ENCODE assay signal across 8 cellular contexts in the genomic region with DNA sequence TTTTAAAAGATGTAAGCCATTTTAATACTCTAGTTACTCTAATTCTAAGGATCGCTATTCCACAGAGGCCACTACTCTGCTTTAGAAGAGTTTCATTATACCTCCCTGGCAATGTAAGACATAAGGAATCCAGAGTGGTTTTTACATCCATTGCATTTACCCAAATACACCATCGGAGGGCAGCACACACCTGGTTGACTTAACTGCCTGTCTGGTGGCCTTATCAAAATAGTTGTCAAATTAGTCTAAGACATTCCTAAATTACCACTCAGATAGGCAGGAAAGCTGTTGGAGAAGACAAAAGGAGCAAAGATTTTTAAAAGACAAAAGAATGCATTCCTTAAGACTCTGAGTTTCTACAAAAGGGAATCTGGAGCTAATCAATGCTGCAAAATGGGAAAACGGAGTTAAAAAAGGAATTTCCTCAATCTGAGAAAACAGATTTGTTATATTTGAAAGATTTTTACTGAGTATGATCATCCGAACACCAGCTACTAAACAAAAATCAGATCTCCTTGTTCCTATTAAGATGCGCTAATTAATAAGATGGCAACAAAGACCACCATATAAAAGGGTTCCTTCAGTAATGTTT. TPM values are rescaled to one million over a fixed set of nuclear protein-coding genes. Genes with fewer than 3 reads are reported as not detected.
A peak's percentile ranks its signal among the peaks of the same experiment; 100 is the strongest.
DNase-seq lines count a peak whose midpoint lies in the region; ATAC-seq and TF ChIP-seq lines count a peak whose summit lies in the region.

No MANE protein-coding gene starts in this region.

- peaks cover 5% of the 10 kb centered on the region for H3K4me1 ChIP-seq in mucosa of descending colon (ENCODE audit: low read depth)

- TF ChIP-seq CTCF in WERI-Rb-1 (IDR thresholded peaks at IDR 0.05; ENCODE audit: low read depth, low read length): peak; percentile 61
- peak; percentile 37 for TF ChIP-seq CTCF in mucosa of descending colon (IDR thresholded peaks at IDR 0.05)

- peak; percentile 65 for ATAC-seq in HG03135 (IDR thresholded peaks at IDR 0.05; ENCODE audit: unreplicated experiment)
- peak; percentile 93 for ATAC-seq in mucosa of descending colon

- no peaks in the 10 kb centered on the region for H3K9me3 ChIP-seq in WERI-Rb-1 (ENCODE audit: severe bottlenecking)
- H3K9me3 ChIP-seq in mucosa of descending colon: no peaks in the 10 kb centered on the region

- intact Hi-C loops in mucosa of descending colon (cut with DNase I, micrococcal nuclease): loop anchor here in 1 of 2 donors (10.0 kb wide), 1 partner anchor 289 kb away; no protein-coding TSS in a partner anchor

- peak; percentile 21 for DNase-seq in activated naive CD4-positive, alpha-beta T cell treated with Interleukin-2 at 50 U/mL for 16 hours
- no peak for DNase-seq in activated naive CD4-positive, alpha-beta T cell (lab: John Stamatoyannopoulos, UW)
- DNase-seq in NCI-H2227 (lab: John Stamatoyannopoulos, UW; ENCODE audit: unreplicated experiment) (peak; percentile 51), WERI-Rb-1 (peak; percentile 46), epithelial cell of prostate (ENCODE audit: low read depth, low spot score) (peak; percentile 26), mucosa of descending colon (peak in 1 of 3 donors; percentile 67), ureter (ENCODE audit: low spot score) (peak; percentile 59)

- H3K27ac ChIP-seq in WERI-Rb-1 (no peak overlapping the region), epithelial cell of prostate (no peak overlapping the region)

- H3K4me3 ChIP-seq in WERI-Rb-1 (ENCODE audit: low read depth, low read length) (no peak overlapping the region), mucosa of descending colon (no peak overlapping the region)

- H3K36me3 ChIP-seq in WERI-Rb-1 (no peaks in the 10 kb centered on the region), mucosa of descending colon (ENCODE audit: low read depth) (no peaks in the 10 kb centered on the region)

- no peaks in the 10 kb centered on the region for H3K27me3 ChIP-seq in WERI-Rb-1 (ENCODE audit: insufficient read depth, low read depth, severe bottlenecking)

RNA-seq across cellular contexts. Expression of a gene that starts 33.8 kb away (rescaled TPM):
- total RNA-seq in mucosa of descending colon (10 to 100 TPM; 31.5 to 66.7 (median 51.7) TPM), ureter (26.3 TPM)

Comparison
In these comparisons a context has a peak if more than half of its experiments do, and no peak if none do; other contexts are left out.
1. DNase-seq: peak in activated naive CD4-positive, alpha-beta T cell treated with Interleukin-2 at 50 U/mL for 16 hours (single experiment), NCI-H2227 (single experiment), WERI-Rb-1 (single experiment), epithelial cell of prostate (single experiment) and ureter (single experiment); none in activated naive CD4-positive, alpha-beta T cell (0 of 4).